ENCODE assay signal across 17 cellular contexts in genomic region chr11:115930276-115930675, GRCh38.
DNase-seq lines count a peak whose midpoint lies in the region; ATAC-seq lines count a peak whose summit lies in the region.
"Had no signal": no experiment of that assay in that cellular context is flagged by ENCODE, and none has a peak within 500 bp of the region (broad histone marks: within the 10 kb centered on the region; RNA-seq: fewer than 3 reads in every experiment).

No MANE protein-coding gene starts in this region.

- no peak overlapping the region for H3K4me3 ChIP-seq in right cardiac atrium (ENCODE audit: low read length)
- H3K4me3 ChIP-seq: adrenal gland, SK-N-MC had no signal

- H3K27me3 ChIP-seq in right cardiac atrium (ENCODE audit: control insufficient read depth, insufficient read depth) = no peaks in the 10 kb centered on the region
- H3K27me3 ChIP-seq: adrenal gland, BE2C had no signal

- H3K27ac ChIP-seq in right cardiac atrium (ENCODE audit: low read length) = no peak overlapping the region
- H3K27ac ChIP-seq: SK-N-MC had no signal

- intact Hi-C loops in right cardiac atrium (cut with DNase I) = no loop called here

- ATAC-seq in GM21786 (IDR thresholded peaks at IDR 0.05; ENCODE audit: unreplicated experiment) (peak; percentile 12), right cardiac atrium (peak; percentile 70 to 85)
- no peak for ATAC-seq in activated naive CD4-positive, alpha-beta T cell treated with anti-CD3 and anti-CD28 coated beads, Interleukin-2, amount 50 U/mL, for 72 hours

- H3K27ac Mint-ChIP-seq in activated naive CD4-positive, alpha-beta T cell treated with anti-CD3 and anti-CD28 coated beads, Interleukin-2, amount 50 U/mL, for 72 hours = no peak overlapping the region
- H3K27ac Mint-ChIP-seq: nephron had no signal

- whole genome bisulfite sequencing in right cardiac atrium = 40% methylated on average over 2 of the region's 2 CpGs

- in situ Hi-C loops in G401 (cut with HindIII; ENCODE audit: low sequenced_read_pairs) = no loop called here

- DNase-seq in COR-L47 (lab: John Stamatoyannopoulos, UW) (peak; percentile 60), RPMI7951 (ENCODE audit: low read depth) (peak; percentile 70), right cardiac atrium (peak in 2 of 3 donors; percentile 62 to 74), iPS-NIHi7 (ENCODE audit: extremely low spot score) (no peak), G401 (ENCODE audit: low spot score) (no peak), dermis blood vessel endothelial cell (no peak)
- no peak for DNase-seq in activated naive CD4-positive, alpha-beta T cell treated with anti-CD3 and anti-CD28 coated beads, Interleukin-2, amount 50 U/mL, for 72 hours (ENCODE audit: low spot score in 2 of 2)
- DNase-seq: activated CD4-positive, CD25-positive, alpha-beta regulatory T cell treated with anti-CD3 and anti-CD28 coated beads, Interleukin-2, amount 50 U/mL, for 72 hours; activated T-cell treated with anti-CD3 and anti-CD28 coated beads for 4 hours; adrenal gland; BE2C; cortex of kidney; GDM1; NCI-H82 had no signal

- no peaks in the 10 kb centered on the region for H3K4me1 ChIP-seq in right cardiac atrium (ENCODE audit: control insufficient read depth, insufficient read depth, low read length)
- H3K4me1 ChIP-seq: adrenal gland had no signal

- peaks cover 18 to 23% of the 10 kb centered on the region in 2 donors for H3K9me3 Mint-ChIP-seq in activated naive CD4-positive, alpha-beta T cell treated with anti-CD3 and anti-CD28 coated beads, Interleukin-2, amount 50 U/mL, for 72 hours
- H3K9me3 Mint-ChIP-seq: nephron had no signal

- H3K36me3 Mint-ChIP-seq in activated naive CD4-positive, alpha-beta T cell treated with anti-CD3 and anti-CD28 coated beads, Interleukin-2, amount 50 U/mL, for 72 hours = peaks cover 5 to 6% of the 10 kb centered on the region in 2 donors

- no peaks in the 10 kb centered on the region for H3K9me3 ChIP-seq in right cardiac atrium (ENCODE audit: control insufficient read depth, low read length)
- H3K9me3 ChIP-seq: adrenal gland, BE2C had no signal

Comparison
In these comparisons a context has a peak if more than half of its experiments do, and no peak if none do; other contexts are left out.
1. DNase-seq: peak in COR-L47 (single experiment), RPMI7951 (single experiment) and right cardiac atrium (2 of 3); none in iPS-NIHi7 (single experiment), activated naive CD4-positive, alpha-beta T cell treated with anti-CD3 and anti-CD28 coated beads, Interleukin-2, amount 50 U/mL, for 72 hours (0 of 2), G401 (single experiment) and dermis blood vessel endothelial cell (single experiment).
2. ATAC-seq: peak in GM21786 (single experiment) and right cardiac atrium (2 of 2); none in activated naive CD4-positive, alpha-beta T cell treated with anti-CD3 and anti-CD28 coated beads, Interleukin-2, amount 50 U/mL, for 72 hours (0 of 2).